32 cellular contexts compared by ENCODE assay signal in the genomic region with DNA sequence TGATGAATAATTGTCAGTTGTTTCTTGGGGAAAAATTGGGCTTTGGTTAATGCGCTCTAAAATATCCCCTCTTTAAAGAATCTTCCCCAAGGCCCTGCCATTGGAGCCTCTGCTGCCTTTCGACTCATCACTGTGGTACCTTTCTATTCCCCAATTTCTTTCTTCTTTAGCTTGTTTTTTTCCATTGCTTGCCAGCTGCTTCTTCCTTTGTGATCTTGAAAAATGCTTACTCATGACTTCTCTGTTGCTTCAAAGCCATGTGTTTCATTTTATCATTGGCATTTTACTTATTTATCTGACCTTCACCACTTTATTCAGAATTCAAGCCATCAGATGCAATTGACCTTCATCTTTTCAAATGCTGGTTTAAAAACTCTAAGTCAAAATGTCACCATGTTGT.
"Had no signal": no experiment of that assay in that cellular context is flagged by ENCODE, and none has a peak within 500 bp of the region (broad histone marks: within the 10 kb centered on the region; RNA-seq: fewer than 3 reads in every experiment).

No MANE protein-coding gene starts in this region.

- H3K36me3 ChIP-seq: ascending aorta, cardiac muscle cell, colonic mucosa, WERI-Rb-1 had no signal

- ATAC-seq: activated CD4-positive, alpha-beta T cell treated with anti-CD3 and anti-CD28 coated beads for 36 hours; activated CD4-positive, CD25-positive, alpha-beta regulatory T cell treated with anti-CD3 and anti-CD28 coated beads, Interleukin-2, amount 50 U/mL, for 24 hours; activated CD8-positive, alpha-beta memory T cell treated with anti-CD3 and anti-CD28 coated beads, Interleukin-2, amount 10 ng/mL, durations not matched to agents 7 days and 5 days; activated CD8-positive, alpha-beta T cell treated with anti-CD3 and anti-CD28 coated beads, Interleukin-2, amount 10 ng/mL, durations not matched to agents 7 days and 5 days; activated naive CD8-positive, alpha-beta T cell treated with anti-CD3 and anti-CD28 coated beads, Interleukin-2, amount 50 U/mL, for 24 hours; WTC11 had no signal

- H3K4me1 ChIP-seq: ascending aorta, colonic mucosa had no signal

- H3K27ac ChIP-seq: ascending aorta, cardiac muscle cell, colonic mucosa, WERI-Rb-1 had no signal

- FAIRE-seq: bronchial epithelial cell, TTC549 had no signal

- H3K4me3 ChIP-seq: ascending aorta, cardiac muscle cell, colonic mucosa had no signal

- H3K9me3 ChIP-seq: ascending aorta, colonic mucosa had no signal

- DNase-seq: activated CD4-positive, alpha-beta memory T cell treated with anti-CD3 and anti-CD28 coated beads, Interleukin-2, amount 10 ng/mL, durations not matched to agents 7 days and 5 days; activated CD4-positive, alpha-beta T cell treated with anti-CD3 and anti-CD28 coated beads for 1 hour; activated CD4-positive, alpha-beta T cell treated with anti-CD3 and anti-CD28 coated beads for 36 hours; activated CD4-positive, alpha-beta T cell treated with anti-CD3 and anti-CD28 coated beads for 48 hours; activated CD4-positive, alpha-beta T cell treated with anti-CD3 and anti-CD28 coated beads, Interleukin-2, amount 10 ng/mL, durations not matched to agents 7 days and 5 days; activated CD4-positive, alpha-beta T cell treated with anti-CD3 and anti-CD28 coated beads, Interleukin-2, amount 50 U/mL, for 48 hours; activated CD4-positive, CD25-positive, alpha-beta regulatory T cell; activated CD8-positive, alpha-beta memory T cell treated with anti-CD3 and anti-CD28 coated beads for 24 hours; activated CD8-positive, alpha-beta memory T cell treated with anti-CD3 and anti-CD28 coated beads, Interleukin-2, amount 10 ng/mL, durations not matched to agents 7 days and 5 days; activated CD8-positive, alpha-beta memory T cell treated with anti-CD3 and anti-CD28 coated beads, Interleukin-2, amount 50 U/mL, for 48 hours; activated CD8-positive, alpha-beta T cell treated with anti-CD3 and anti-CD28 coated beads, Interleukin-2, amount 10 ng/mL, durations not matched to agents 7 days and 5 days; activated effector memory CD4-positive, alpha-beta T cell treated with Interleukin-2 at 50 U/mL for 16 hours; activated gamma-delta T cell; activated naive CD4-positive, alpha-beta T cell treated with anti-CD3 and anti-CD28 coated beads, Interleukin-2, amount 10 ng/mL, durations not matched to agents 7 days and 5 days; activated naive CD4-positive, alpha-beta T cell treated with Interleukin-2 at 50 U/mL for 16 hours; activated naive CD8-positive, alpha-beta T cell treated with anti-CD3 and anti-CD28 coated beads, Interleukin-2, amount 10 ng/mL, durations not matched to agents 7 days and 5 days; activated naive CD8-positive, alpha-beta T cell treated with anti-CD3 and anti-CD28 coated beads, Interleukin-2, amount 50 U/mL, for 24 hours; activated T-cell treated with anti-CD3 and anti-CD28 coated beads, Interleukin-2, amount 50 U/mL, for 24 hours; activated T-cell treated with anti-CD3 and anti-CD28 coated beads, Interleukin-2, amount 50 U/mL, for 48 hours; amygdala; anterior cingulate cortex; caudate nucleus; colonic mucosa; T-helper 2 cell; T-helper 9 cell; WERI-Rb-1 had no signal

- H3K27me3 ChIP-seq: ascending aorta, cardiac muscle cell, colonic mucosa had no signal
